28 cellular contexts compared by ENCODE assay signal in genomic region chr5:119801570-119801969, GRCh38.
"Had no signal": no experiment of that assay in that cellular context is flagged by ENCODE, and none has a peak within 500 bp of the region (broad histone marks: within the 10 kb centered on the region; RNA-seq: fewer than 3 reads in every experiment).

No MANE protein-coding gene starts in this region.

- H3K4me1 ChIP-seq: stomach, suprapubic skin, testis, thyroid gland, tibial artery, tibial nerve, transverse colon, upper lobe of left lung, upper lobe of right lung, uterus, vagina had no signal

- H3K4me3 ChIP-seq: stomach, suprapubic skin, testis, thoracic aorta, thyroid gland, tibial artery, tibial nerve, transverse colon, upper lobe of left lung, upper lobe of right lung, uterus, vagina had no signal

- H3K9me3 Mint-ChIP-seq: type B pancreatic cell had no signal

- H3K27me3 Mint-ChIP-seq: stimulated activated memory B cell treated with anti-CD40 and anti-IgM and Interleukin-4, amounts not matched to agents 10 μg/mL and 1 μg/mL and 100 μg/mL, for 72 hours; stimulated activated naive B cell treated with anti-CD40 and anti-IgM and Interleukin-4, amounts not matched to agents 10 μg/mL and 1 μg/mL and 100 μg/mL, for 72 hours; stimulated activated naive CD8-positive, alpha-beta T cell treated with anti-CD3 and anti-CD28 coated beads, Interleukin-15, amount 100 ng/mL, for 72 hours; stimulated activated naive CD8-positive, alpha-beta T cell treated with anti-CD3 and anti-CD28 coated beads, Interleukin-15, Interleukin-2, amounts not matched to agents 100 ng/mL and 50 ng/mL, for 24 hours; type B pancreatic cell had no signal

- H3K36me3 ChIP-seq: stomach, suprapubic skin, thoracic aorta, thyroid gland, tibial artery, tibial nerve, transverse colon, upper lobe of left lung, upper lobe of right lung, uterus, vagina had no signal

- H3K4me3 Mint-ChIP-seq: stimulated activated effector memory CD8-positive, alpha-beta T cell treated with anti-CD3 and anti-CD28 coated beads, Interleukin-12 subunit alpha, Interleukin-12 subunit beta, amount 100 ng/mL, for 72 hours; stimulated activated memory B cell treated with anti-CD40 and anti-IgM and Interleukin-4, amounts not matched to agents 10 μg/mL and 1 μg/mL and 100 μg/mL, for 72 hours; stimulated activated naive B cell treated with anti-CD40 and anti-IgM and Interleukin-4, amounts not matched to agents 10 μg/mL and 1 μg/mL and 100 μg/mL, for 72 hours; stimulated activated naive CD8-positive, alpha-beta T cell treated with anti-CD3 and anti-CD28 coated beads, Interleukin-15, amount 100 ng/mL, for 72 hours; stimulated activated naive CD8-positive, alpha-beta T cell treated with anti-CD3 and anti-CD28 coated beads, Interleukin-15, Interleukin-2, amounts not matched to agents 100 ng/mL and 50 ng/mL, for 24 hours; type B pancreatic cell had no signal

- H3K9me3 ChIP-seq: stomach, suprapubic skin, testis, thoracic aorta, thyroid gland, tibial artery, transverse colon, upper lobe of left lung, upper lobe of right lung, vagina had no signal

- H3K27ac Mint-ChIP-seq: stimulated activated effector memory CD8-positive, alpha-beta T cell treated with anti-CD3 and anti-CD28 coated beads, Interleukin-12 subunit alpha, Interleukin-12 subunit beta, amount 100 ng/mL, for 72 hours; stimulated activated memory B cell treated with anti-CD40 and anti-IgM and Interleukin-4, amounts not matched to agents 10 μg/mL and 1 μg/mL and 100 μg/mL, for 72 hours; stimulated activated naive B cell treated with anti-CD40 and anti-IgM and Interleukin-4, amounts not matched to agents 10 μg/mL and 1 μg/mL and 100 μg/mL, for 72 hours; stimulated activated naive CD8-positive, alpha-beta T cell treated with anti-CD3 and anti-CD28 coated beads, Interleukin-15, Interleukin-2, amounts not matched to agents 100 ng/mL and 50 ng/mL, for 24 hours; type B pancreatic cell had no signal

- H3K36me3 Mint-ChIP-seq: stimulated activated effector memory CD8-positive, alpha-beta T cell treated with anti-CD3 and anti-CD28 coated beads, Interleukin-12 subunit alpha, Interleukin-12 subunit beta, amount 100 ng/mL, for 72 hours; stimulated activated memory B cell treated with anti-CD40 and anti-IgM and Interleukin-4, amounts not matched to agents 10 μg/mL and 1 μg/mL and 100 μg/mL, for 72 hours; stimulated activated naive B cell treated with anti-CD40 and anti-IgM and Interleukin-4, amounts not matched to agents 10 μg/mL and 1 μg/mL and 100 μg/mL, for 72 hours; type B pancreatic cell had no signal

- H3K27ac ChIP-seq: stomach, suprapubic skin, testis, thoracic aorta, thyroid gland, tibial artery, tibial nerve, transverse colon, upper lobe of left lung, upper lobe of right lung, uterus, vagina had no signal

- H3K27me3 ChIP-seq: stomach, suprapubic skin, testis, thyroid gland, tibial artery, tibial nerve, transverse colon, upper lobe of left lung, upper lobe of right lung, uterus, vagina had no signal

- DNase-seq: stimulated activated CD4-positive, alpha-beta T cell treated with anti-CD3 and anti-CD28 coated beads, Interleukin-2, amount 100 ng/mL, for 48 hours; stimulated activated CD4-positive, alpha-beta T cell treated with anti-CD3 and anti-CD28 coated beads, Interleukin-4, amount 100 ng/mL, for 1 hour; stimulated activated CD4-positive, alpha-beta T cell treated with anti-CD3 and anti-CD28 coated beads, Interleukin-4, amount 100 ng/mL, for 24 hours; stimulated activated CD4-positive, alpha-beta T cell treated with anti-CD3 and anti-CD28 coated beads, Interleukin-4, amount 100 ng/mL, for 4 hours; stimulated activated CD8-positive, alpha-beta memory T cell treated with anti-CD3 and anti-CD28 coated beads, Interleukin-4, amount 100 ng/mL, for 48 hours; stimulated activated naive B cell treated with anti-CD40 and anti-IgM and Interleukin-4, amounts not matched to agents 10 μg/mL and 1 μg/mL and 100 μg/mL, for 72 hours; stimulated activated naive CD4-positive, alpha-beta T cell; stimulated activated naive CD4-positive, alpha-beta T cell treated with Interleukin-2 at 50 U/mL for 16 hours; stimulated activated naive CD8-positive, alpha-beta T cell treated with anti-CD3 and anti-CD28 coated beads, Interleukin-15, amount 100 ng/mL, for 72 hours; stimulated activated naive CD8-positive, alpha-beta T cell treated with anti-CD3 and anti-CD28 coated beads, Interleukin-15, Interleukin-2, amounts not matched to agents 100 U/mL and 50 U/mL, for 24 hours; stomach; substantia nigra; testis; thyroid gland; tibial artery; transverse colon; trophoblast cell; upper lobe of left lung; upper lobe of right lung; uterus had no signal

- ATAC-seq: stimulated activated effector memory CD8-positive, alpha-beta T cell treated with anti-CD3 and anti-CD28 coated beads, Interleukin-12 subunit alpha, Interleukin-12 subunit beta, amount 100 ng/mL, for 72 hours; stimulated activated memory B cell treated with anti-CD40 and anti-IgM and Interleukin-4, amounts not matched to agents 10 μg/mL and 1 μg/mL and 100 μg/mL, for 72 hours; stimulated activated naive B cell treated with anti-CD40 and anti-IgM and Interleukin-4, amounts not matched to agents 10 μg/mL and 1 μg/mL and 100 μg/mL, for 72 hours; stimulated activated naive CD8-positive, alpha-beta T cell treated with anti-CD3 and anti-CD28 coated beads, Interleukin-15, amount 100 ng/mL, for 72 hours; stimulated activated naive CD8-positive, alpha-beta T cell treated with anti-CD3 and anti-CD28 coated beads, Interleukin-15, Interleukin-2, amounts not matched to agents 100 U/mL and 50 U/mL, for 24 hours; upper lobe of right lung had no signal

- H3K4me1 Mint-ChIP-seq: stimulated activated effector memory CD8-positive, alpha-beta T cell treated with anti-CD3 and anti-CD28 coated beads, Interleukin-12 subunit alpha, Interleukin-12 subunit beta, amount 100 ng/mL, for 72 hours; stimulated activated memory B cell treated with anti-CD40 and anti-IgM and Interleukin-4, amounts not matched to agents 10 μg/mL and 1 μg/mL and 100 μg/mL, for 72 hours; stimulated activated naive B cell treated with anti-CD40 and anti-IgM and Interleukin-4, amounts not matched to agents 10 μg/mL and 1 μg/mL and 100 μg/mL, for 72 hours; stimulated activated naive CD8-positive, alpha-beta T cell treated with anti-CD3 and anti-CD28 coated beads, Interleukin-15, amount 100 ng/mL, for 72 hours had no signal
